ENCODE assay signal across 10 cellular contexts in genomic region chr12:100926669-100927248, GRCh38.
A peak's percentile ranks its signal among the peaks of the same experiment; 100 is the strongest.
DNase-seq lines count a peak whose midpoint lies in the region; ATAC-seq, FAIRE-seq and TF ChIP-seq lines count a peak whose summit lies in the region.
"Had no signal": no experiment of that assay in that cellular context is flagged by ENCODE, and none has a peak within 500 bp of the region (broad histone marks: within the 10 kb centered on the region; RNA-seq: fewer than 3 reads in every experiment).

No MANE protein-coding gene starts in this region.

- no peaks in the 10 kb centered on the region for H3K9me3 ChIP-seq in Caco-2
- no peaks in the 10 kb centered on the region for H3K9me3 ChIP-seq in body of pancreas
- H3K9me3 ChIP-seq in HepG2 (ENCODE audit: low read length): no peaks in the 10 kb centered on the region

- TF ChIP-seq POLR2A in body of pancreas (IDR thresholded peaks at IDR 0.05) (no peak), HepG2 (IDR thresholded peaks at IDR 0.05; ENCODE audit: insufficient read depth in 1 of 2, low read depth in 2 of 2, low read length in 2 of 2) (no peak)

- no TSS peak for BruUV-seq in Caco-2 (replicated peaks; lab: Mats Ljungman, UMichigan)
- BruUV-seq in HepG2 (replicated peaks; lab: Mats Ljungman, UMichigan): no TSS peak

- no peaks in the 10 kb centered on the region for H3K4me1 Mint-ChIP-seq in Caco-2 (ENCODE audit: low read depth, unreplicated experiment)
- H3K4me1 Mint-ChIP-seq in activated T-cell treated with anti-CD3 and anti-CD28 coated beads, Interleukin-2, amount 50 U/mL, for 4 hours (ENCODE audit: low read depth): no peaks in the 10 kb centered on the region

- TF ChIP-seq EP300 in HepG2 (IDR thresholded peaks at IDR 0.05; ENCODE audit: low read depth in 2 of 2, low read length in 2 of 2): no peak
- TF ChIP-seq EP300 in HepG2 (CRISPR knock-in tag; IDR thresholded peaks at IDR 0.05; ENCODE audit: borderline replicate concordance): no peak

- CTCF ChIA-PET in Caco-2 (lab: Charles Lee) (interaction anchor here (0.6 kb wide), 1 partner anchor 512 kb away, joined by 4 read pairs; no protein-coding TSS in a partner anchor), HepG2 (lab: Yijun Ruan, JAX; ENCODE audit: low intra/inter-chr PET ratio, low total read pairs) (no interaction called here)

- no peaks in the 10 kb centered on the region for H3K4me1 ChIP-seq in Caco-2
- H3K4me1 ChIP-seq in body of pancreas: no peaks in the 10 kb centered on the region
- H3K4me1 ChIP-seq in HepG2 (ENCODE audit: insufficient read depth, low read length): no peaks in the 10 kb centered on the region

- H3K27me3 Mint-ChIP-seq in Caco-2 (ENCODE audit: insufficient read depth, unreplicated experiment): peaks cover 5% of the 10 kb centered on the region
- H3K27me3 Mint-ChIP-seq in activated T-cell treated with anti-CD3 and anti-CD28 coated beads, Interleukin-2, amount 50 U/mL, for 4 hours (ENCODE audit: low read depth): no peaks in the 10 kb centered on the region

- 0% methylated on average over 1 of the region's 1 CpG for WGBS in body of pancreas, 2 donors
- WGBS in HepG2 (ENCODE audit: low lambda C conversion rate): 0% methylated on average over 1 of the region's 1 CpG

- H3K4me2 ChIP-seq in HepG2 (ENCODE audit: low read depth, low read length): no peak overlapping the region

- peak; percentile 40 for FAIRE-seq in HepG2 (lab: Jason Lieb, UNC)

- no peaks in the 10 kb centered on the region for H4K20me1 ChIP-seq in HepG2 (ENCODE audit: insufficient read depth, low read length)

- intact Hi-C loops in Caco-2 (cut with micrococcal nuclease; ENCODE audit: unreplicated experiment) (loop anchor here (5.0 to 10.0 kb wide), 2 partner anchors 128 to 396 kb away; no protein-coding TSS in a partner anchor), body of pancreas (cut with DNase I) (no loop called here), HepG2 (cut with micrococcal nuclease; ENCODE audit: unreplicated experiment) (no loop called here)

- H3K27me3 ChIP-seq in Caco-2 (replicated peaks; ENCODE audit: control insufficient read depth, insufficient read depth, low read length): no peaks in the 10 kb centered on the region
- H3K27me3 ChIP-seq in body of pancreas: no peaks in the 10 kb centered on the region
- no peaks in the 10 kb centered on the region for H3K27me3 ChIP-seq in HepG2 (ENCODE audit: control insufficient read depth in 1 of 2, insufficient read depth in 2 of 2, low read length in 2 of 2)

- TF ChIP-seq CTCF in Caco-2 (IDR thresholded peaks at IDR 0.05; ENCODE audit: insufficient read depth in 1 of 2, low read depth in 1 of 2, low read length in 1 of 2, severe bottlenecking in 1 of 2, unreplicated experiment in 1 of 2): peak; percentile 43 to 71
- peak in 5 of 7 experiments; percentile 19 to 53 (median 50) for TF ChIP-seq CTCF in body of pancreas (IDR thresholded peaks at IDR 0.05)
- TF ChIP-seq CTCF in HepG2 (CRISPR knock-in tag; IDR thresholded peaks at IDR 0.05): peak; percentile 52

- no peak overlapping the region for H3K9ac ChIP-seq in HepG2 (ENCODE audit: insufficient read depth, low read depth, low read length)

- H3K9me3 Mint-ChIP-seq in Caco-2 (ENCODE audit: unreplicated experiment): no peaks in the 10 kb centered on the region
- H3K9me3 Mint-ChIP-seq in activated T-cell treated with anti-CD3 and anti-CD28 coated beads, Interleukin-2, amount 50 U/mL, for 4 hours: no peaks in the 10 kb centered on the region

- H3K27ac ChIP-seq in body of pancreas (no peak overlapping the region), HepG2 (ENCODE audit: extremely low read length, insufficient read depth, low read length) (no peak overlapping the region)

- no peak overlapping the region for H3K4me3 Mint-ChIP-seq in Caco-2 (ENCODE audit: unreplicated experiment)
- no peak overlapping the region for H3K4me3 Mint-ChIP-seq in activated T-cell treated with anti-CD3 and anti-CD28 coated beads, Interleukin-2, amount 50 U/mL, for 4 hours

- ATAC-seq in body of pancreas (peak; percentile 50), HepG2 (peak; percentile 90)
- ATAC-seq in activated T-cell treated with anti-CD3 and anti-CD28 coated beads, Interleukin-2, amount 50 U/mL, for 4 hours: no peak

- POLR2A ChIA-PET in Caco-2 (lab: Charles Lee): interaction anchor here (0.7 kb wide), 1 partner anchor 256 kb away, joined by 3 read pairs; no protein-coding TSS in a partner anchor
- POLR2A ChIA-PET in HepG2 (lab: Yijun Ruan, JAX): no interaction called here

- no peak overlapping the region for H2AFZ ChIP-seq in HepG2 (ENCODE audit: low read length)

- no peaks in the 10 kb centered on the region for H3K36me3 Mint-ChIP-seq in Caco-2 (ENCODE audit: insufficient read depth, unreplicated experiment)
- H3K36me3 Mint-ChIP-seq in activated T-cell treated with anti-CD3 and anti-CD28 coated beads, Interleukin-2, amount 50 U/mL, for 4 hours (ENCODE audit: insufficient read depth): no peaks in the 10 kb centered on the region

- H3K36me3 ChIP-seq in Caco-2 (ENCODE audit: control insufficient read depth, insufficient read depth, low read length) (no peaks in the 10 kb centered on the region), body of pancreas (replicated peaks in 1 of 2; ENCODE audit: insufficient read depth in 1 of 2, low read depth in 2 of 2) (no peaks in the 10 kb centered on the region), HepG2 (replicated peaks in 1 of 2; ENCODE audit: control insufficient read depth in 1 of 2, insufficient read depth in 2 of 2, low read length in 2 of 2) (no peaks in the 10 kb centered on the region)

- DNase-seq in Caco-2 (peak; percentile 55 to 61), HuH-7 (ENCODE audit: low spot score) (peak; percentile 23), body of pancreas (peak; percentile 14 to 44 (median 32)), HepG2 (ENCODE audit: low spot score) (peak; percentile 25), NCI-H1105 (lab: John Stamatoyannopoulos, UW) (no peak), C1 segment of cervical spinal cord (lab: John Stamatoyannopoulos, UW) (no peak)
- DNase-seq in activated T-cell treated with anti-CD3 and anti-CD28 coated beads, Interleukin-2, amount 50 U/mL, for 4 hours: no peak
- no peak for DNase-seq in stimulated activated CD4-positive, alpha-beta T cell treated with anti-CD3 and anti-CD28 coated beads, Interleukin-15, amount 100 ng/mL, for 24 hours
- DNase-seq: dermis blood vessel endothelial cell; stimulated activated CD8-positive, alpha-beta memory T cell treated with anti-CD3 and anti-CD28 coated beads, Interleukin-4, amount 100 ng/mL, for 48 hours had no signal

- no peak overlapping the region for H3K27ac Mint-ChIP-seq in Caco-2 (ENCODE audit: unreplicated experiment)

- in situ Hi-C loops in HepG2 (cut with HindIII; ENCODE audit: extremely low pct_ligation_motif_present, low pct_unique_long_range_greater_than_20kb): no loop called here

- no peak overlapping the region for H3K4me3 ChIP-seq in Caco-2 (ENCODE audit: low read depth, low read length)
- no peak overlapping the region for H3K4me3 ChIP-seq in body of pancreas
- H3K4me3 ChIP-seq in HepG2 (replicated peaks in 1 of 3; ENCODE audit: insufficient read depth in 1 of 3, low read depth in 2 of 3, low read length in 3 of 3): no peak overlapping the region

- no peak for TF ChIP-seq RAD21 in HepG2 (CRISPR knock-in tag; IDR thresholded peaks at IDR 0.05)

- H3K79me2 ChIP-seq in HepG2 (ENCODE audit: insufficient read depth, low read length): no peaks in the 10 kb centered on the region

TF ChIP-seq in HepG2, 621 proteins besides CTCF, POLR2A, EP300 and RAD21:
- TF ChIP-seq STAG1 (CRISPR knock-in tag; IDR thresholded peaks at IDR 0.05) (peak; percentile 53), HHEX (CRISPR knock-in tag; IDR thresholded peaks at IDR 0.05) (no peak), RFXANK (CRISPR knock-in tag; IDR thresholded peaks at IDR 0.05) (no peak), PBX2 (CRISPR knock-in tag; IDR thresholded peaks at IDR 0.05) (no peak), USF2 (IDR thresholded peaks at IDR 0.05; ENCODE audit: low read depth, low read length) (no peak), USF2 (CRISPR knock-in tag; IDR thresholded peaks at IDR 0.05; ENCODE audit: borderline replicate concordance) (no peak), ZNF747 (CRISPR knock-in tag; IDR thresholded peaks at IDR 0.05; ENCODE audit: borderline replicate concordance) (no peak), PCBP2 (optimal IDR thresholded peaks at IDR 0.05; ENCODE audit: low read depth, low read length, poor library complexity, severe bottlenecking) (no peak), ETV6 (CRISPR knock-in tag; conservative IDR thresholded peaks at IDR 0.05) (no peak)

Comparison
In these comparisons a context has a peak if more than half of its experiments do, and no peak if none do; other contexts are left out.
1. DNase-seq: peak in Caco-2 (2 of 2), HuH-7 (single experiment), body of pancreas (4 of 4) and HepG2 (single experiment); none in NCI-H1105 (single experiment), C1 segment of cervical spinal cord (0 of 14), activated T-cell treated with anti-CD3 and anti-CD28 coated beads, Interleukin-2, amount 50 U/mL, for 4 hours (single experiment) and stimulated activated CD4-positive, alpha-beta T cell treated with anti-CD3 and anti-CD28 coated beads, Interleukin-15, amount 100 ng/mL, for 24 hours (single experiment).
2. ATAC-seq: peak in body of pancreas (single experiment) and HepG2 (single experiment); none in activated T-cell treated with anti-CD3 and anti-CD28 coated beads, Interleukin-2, amount 50 U/mL, for 4 hours (0 of 2).
3. Peak in every context shown above with its lines, with median percentiles within 50 percentile points of each other: CTCF ChIP-seq.